ENCODE assay signal across 1 cellular context in genomic region chr19:55503447-55504251, GRCh38.
TF ChIP-seq lines count a peak whose summit lies in the region.

No MANE protein-coding gene starts in this region.

TF ChIP-seq in HEK293, 187 proteins besides CTCF, POLR2A, EP300 and RAD21 (continued from another document and continues in another):
- TF ChIP-seq SP7 (tag by site-specific recombination; IDR thresholded peaks at IDR 0.05) (peak; percentile 52; the same call in 1 of the 2 replicates), ZNF791 (tag by site-specific recombination; IDR thresholded peaks at IDR 0.05) (no peak), ZNF792 (tag by site-specific recombination; IDR thresholded peaks at IDR 0.05) (peak; percentile 80; the same call in 1 of the 2 replicates), ZNF366 (tag by site-specific recombination; conservative IDR thresholded peaks at IDR 0.05) (peak; percentile 71), ZNF747 (tag by site-specific recombination; IDR thresholded peaks at IDR 0.05) (no peak), ZNF175 (tag by site-specific recombination; IDR thresholded peaks at IDR 0.05) (no peak), ZNF473 (tag by site-specific recombination; IDR thresholded peaks at IDR 0.05) (no peak), KLF16 (tag by site-specific recombination; IDR thresholded peaks at IDR 0.05) (peak; percentile 50), HOXC10 (CRISPR knock-in tag; IDR thresholded peaks at IDR 0.05) (peak; percentile 52; the same call in 1 of the 2 replicates), ZNF488 (tag by site-specific recombination; IDR thresholded peaks at IDR 0.05) (no peak), HIC1 (tag by site-specific recombination; IDR thresholded peaks at IDR 0.05) (no peak; the same call in 1 of the 2 replicates), ZNF138 (tag by site-specific recombination; IDR thresholded peaks at IDR 0.05; ENCODE audit: borderline replicate concordance) (no peak), SETDB1 (IDR thresholded peaks at IDR 0.05; ENCODE audit: insufficient read length, low read length) (peak; percentile 59), ZNF354C (tag by site-specific recombination; IDR thresholded peaks at IDR 0.05; ENCODE audit: borderline replicate concordance, low read depth) (no peak), ZNF558 (tag by site-specific recombination; IDR thresholded peaks at IDR 0.05) (no peak), MEIS1 (CRISPR knock-in tag; IDR thresholded peaks at IDR 0.05; ENCODE audit: borderline replicate concordance) (no peak), KLF7 (tag by site-specific recombination; IDR thresholded peaks at IDR 0.05; ENCODE audit: borderline replicate concordance) (peak; percentile 19; the same call in 1 of the 2 replicates), ZNF157 (tag by site-specific recombination; IDR thresholded peaks at IDR 0.05) (no peak), ZNF280C (tag by site-specific recombination; IDR thresholded peaks at IDR 0.05) (no peak), OVOL3 (tag by site-specific recombination; IDR thresholded peaks at IDR 0.05) (no peak), ZBTB7A (tag by site-specific recombination; IDR thresholded peaks at IDR 0.05; ENCODE audit: low read depth) (no peak), ZNF18 (tag by site-specific recombination; IDR thresholded peaks at IDR 0.05) (no peak), ZNF645 (tag by site-specific recombination; IDR thresholded peaks at IDR 0.05) (no peak; the same call in 1 of the 2 replicates), BCL6B (tag by site-specific recombination; IDR thresholded peaks at IDR 0.05) (no peak), ZNF677 (tag by site-specific recombination; IDR thresholded peaks at IDR 0.05) (no peak), WT1 (tag by site-specific recombination; IDR thresholded peaks at IDR 0.05) (no peak), ZNF654 (tag by site-specific recombination; IDR thresholded peaks at IDR 0.05; ENCODE audit: low read depth) (peak; percentile 73), ZNF302 (tag by site-specific recombination; IDR thresholded peaks at IDR 0.05; ENCODE audit: low read depth) (no peak), ZNF10 (tag by site-specific recombination; IDR thresholded peaks at IDR 0.05) (no peak), ZNF341 (tag by site-specific recombination; IDR thresholded peaks at IDR 0.05; ENCODE audit: low read depth) (0 out of 2 replicates have a peak, but pooled peaks have one; percentile 16), SP3 (tag by site-specific recombination; IDR thresholded peaks at IDR 0.05) (peak; percentile 48; the same call in 1 of the 2 replicates), ZNF239 (tag by site-specific recombination; IDR thresholded peaks at IDR 0.05) (no peak), GLI2 (tag by site-specific recombination; IDR thresholded peaks at IDR 0.05; ENCODE audit: borderline replicate concordance, low read depth) (no peak), MYNN (tag by site-specific recombination; IDR thresholded peaks at IDR 0.05; ENCODE audit: borderline replicate concordance) (no peak), ZNF404 (tag by site-specific recombination; IDR thresholded peaks at IDR 0.05) (0 out of 2 replicates have a peak, but pooled peaks have one; percentile 18), ELK4 (IDR thresholded peaks at IDR 0.05; ENCODE audit: borderline replicate concordance, low read depth, low read length) (no peak), PRDM1 (tag by site-specific recombination; IDR thresholded peaks at IDR 0.05) (no peak), ZNF416 (tag by site-specific recombination; IDR thresholded peaks at IDR 0.05) (no peak), ZNF76 (tag by site-specific recombination; IDR thresholded peaks at IDR 0.05; ENCODE audit: borderline replicate concordance, low read depth) (peak; percentile 44; the same call in 1 of the 2 replicates), ZNF114 (tag by site-specific recombination; IDR thresholded peaks at IDR 0.05) (no peak), ZBTB49 (tag by site-specific recombination; IDR thresholded peaks at IDR 0.05; ENCODE audit: low read depth) (no peak), KLF8 (tag by site-specific recombination; IDR thresholded peaks at IDR 0.05) (peak; percentile 37), ZNF292 (tag by site-specific recombination; IDR thresholded peaks at IDR 0.05; ENCODE audit: borderline replicate concordance, low read depth) (no peak), GLI4 (tag by site-specific recombination; IDR thresholded peaks at IDR 0.05) (peak; percentile 89), ZNF843 (tag by site-specific recombination; IDR thresholded peaks at IDR 0.05) (no peak), ZNF146 (tag by site-specific recombination; IDR thresholded peaks at IDR 0.05) (no peak), ZNF692 (tag by site-specific recombination; IDR thresholded peaks at IDR 0.05) (peak; percentile 100), ZNF335 (tag by site-specific recombination; conservative IDR thresholded peaks at IDR 0.05) (peak; percentile 98), ZNF266 (tag by site-specific recombination; IDR thresholded peaks at IDR 0.05; ENCODE audit: low read depth) (no peak), GFI1B (tag by site-specific recombination; IDR thresholded peaks at IDR 0.05) (no peak), KLF10 (tag by site-specific recombination; IDR thresholded peaks at IDR 0.05) (no peak), ZNF274 (IDR thresholded peaks at IDR 0.05; ENCODE audit: low read length) (no peak), ZNF274 (tag by site-specific recombination; IDR thresholded peaks at IDR 0.05; ENCODE audit: borderline replicate concordance) (no peak; the same call in 1 of the 2 replicates), ZNF585B (tag by site-specific recombination; IDR thresholded peaks at IDR 0.05) (no peak), ZNF560 (tag by site-specific recombination; IDR thresholded peaks at IDR 0.05; ENCODE audit: borderline replicate concordance) (no peak), ZNF639 (tag by site-specific recombination; IDR thresholded peaks at IDR 0.05) (no peak)
